In the genomic region with DNA sequence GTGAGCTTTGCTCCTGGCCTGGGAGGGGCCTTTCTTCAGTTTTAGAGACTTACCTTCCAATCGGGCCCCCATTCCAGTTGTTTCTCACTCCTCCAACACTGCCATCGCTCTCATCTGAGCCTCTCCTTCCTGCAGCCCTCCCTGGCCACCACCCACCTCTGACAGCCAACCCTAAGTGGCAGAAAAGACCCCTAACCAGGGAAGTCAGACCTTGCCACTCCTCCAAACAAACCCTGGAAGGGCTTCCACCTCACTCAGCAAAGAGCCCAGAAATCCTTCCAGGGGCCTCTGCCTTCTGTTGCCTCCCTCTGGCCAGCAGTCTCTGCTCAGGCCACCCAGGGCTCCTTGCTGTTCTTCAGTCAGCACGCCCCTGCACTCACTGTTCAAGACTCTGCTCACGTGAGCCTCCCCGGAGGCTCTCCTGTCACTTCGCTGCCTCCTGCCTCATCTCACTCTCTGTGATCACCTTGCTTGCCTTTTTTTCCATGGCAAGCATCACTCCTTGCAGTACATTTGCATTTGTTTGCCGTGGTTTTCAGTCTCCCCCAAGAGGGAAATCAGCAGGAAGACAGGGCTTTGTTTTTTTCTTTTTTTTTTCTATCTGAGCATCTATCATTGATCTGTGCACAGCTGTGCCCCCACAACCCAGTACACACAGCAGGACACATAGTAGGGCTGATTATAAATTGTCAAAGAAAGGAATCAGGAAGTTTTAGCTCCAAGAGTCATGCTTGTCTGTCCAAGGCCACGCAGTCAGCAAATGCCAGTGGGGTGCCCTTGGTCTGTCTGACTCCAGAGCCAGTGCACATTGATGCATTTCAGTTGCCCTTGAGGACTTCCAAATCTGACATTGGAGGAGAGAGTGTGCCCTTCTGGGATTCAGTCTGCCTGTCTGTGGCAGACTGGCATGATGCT, we compare ENCODE assay signal across 1 cellular context.
TF ChIP-seq lines count a peak whose summit lies in the region.

No MANE protein-coding gene starts in this region.

TF ChIP-seq in A549, 52 proteins besides CTCF, POLR2A, EP300 and RAD21:
- TF ChIP-seq, protein P1, sequence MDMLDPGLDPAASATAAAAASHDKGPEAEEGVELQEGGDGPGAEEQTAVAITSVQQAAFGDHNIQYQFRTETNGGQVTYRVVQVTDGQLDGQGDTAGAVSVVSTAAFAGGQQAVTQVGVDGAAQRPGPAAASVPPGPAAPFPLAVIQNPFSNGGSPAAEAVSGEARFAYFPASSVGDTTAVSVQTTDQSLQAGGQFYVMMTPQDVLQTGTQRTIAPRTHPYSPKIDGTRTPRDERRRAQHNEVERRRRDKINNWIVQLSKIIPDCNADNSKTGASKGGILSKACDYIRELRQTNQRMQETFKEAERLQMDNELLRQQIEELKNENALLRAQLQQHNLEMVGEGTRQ (IDR thresholded peaks at IDR 0.05): no peak
- no peak for TF ChIP-seq HOXA7 (CRISPR knock-in tag; IDR thresholded peaks at IDR 0.05)
